In genomic region chr7:113030489-113030888, GRCh38 we compare ENCODE assay signal across 35 cellular contexts. TPM values are rescaled to one million over a fixed set of nuclear protein-coding genes. Genes with fewer than 3 reads are reported as not detected.
"Had no signal": no experiment of that assay in that cellular context is flagged by ENCODE, and none has a peak within 500 bp of the region (broad histone marks: within the 10 kb centered on the region; RNA-seq: fewer than 3 reads in every experiment).

No MANE protein-coding gene starts in this region.

- H3K9me3 ChIP-seq: MG63 had no signal

- H3K36me3 ChIP-seq: MG63 had no signal

- H3K27me3 ChIP-seq: MG63 had no signal

- DNase-seq: Karpas-422, Kasumi-1, MG63, MM.1S, MV-4-11, NCI-H1048, NCI-H1092, NCI-H1092 treated with DMSO at 0.1 percent for 48 hours, NCI-H1105, NCI-H1105 treated with DMSO at 0.1 percent for 48 hours, NCI-H1417, NCI-H1417 treated with DMSO at 0.1 percent for 48 hours, NCI-H1436, NCI-H1436 treated with DMSO at 0.1 percent for 48 hours, NCI-H146, NCI-H1694, NCI-H1694 treated with DMSO at 0.1 percent for 48 hours, NCI-H187, NCI-H187 treated with DMSO at 0.1 percent for 48 hours, NCI-H1930, NCI-H2029, NCI-H2029 treated with DMSO at 0.1 percent for 48 hours, NCI-H2081, NCI-H2081 treated with DMSO at 0.1 percent for 48 hours, NCI-H2107, NCI-H2171, NCI-H2171 treated with DMSO at 0.1 percent for 48 hours, NCI-H2227 treated with DMSO at 0.1 percent for 48 hours, NCI-H226, NCI-H345, NCI-H446, NCI-H446 treated with DMSO at 0.1 percent for 48 hours, NCI-H510A, NCI-H510A treated with DMSO at 0.1 percent for 48 hours had no signal

- H3K4me3 ChIP-seq: MG63 had no signal

RNA-seq across cellular contexts. Expression of gene GPR85, which starts 56.1 kb away (rescaled TPM):
- total RNA-seq: NCI-H460 had no signal
